Comparison of ENCODE assay signal across 9 cellular contexts in the genomic region with DNA sequence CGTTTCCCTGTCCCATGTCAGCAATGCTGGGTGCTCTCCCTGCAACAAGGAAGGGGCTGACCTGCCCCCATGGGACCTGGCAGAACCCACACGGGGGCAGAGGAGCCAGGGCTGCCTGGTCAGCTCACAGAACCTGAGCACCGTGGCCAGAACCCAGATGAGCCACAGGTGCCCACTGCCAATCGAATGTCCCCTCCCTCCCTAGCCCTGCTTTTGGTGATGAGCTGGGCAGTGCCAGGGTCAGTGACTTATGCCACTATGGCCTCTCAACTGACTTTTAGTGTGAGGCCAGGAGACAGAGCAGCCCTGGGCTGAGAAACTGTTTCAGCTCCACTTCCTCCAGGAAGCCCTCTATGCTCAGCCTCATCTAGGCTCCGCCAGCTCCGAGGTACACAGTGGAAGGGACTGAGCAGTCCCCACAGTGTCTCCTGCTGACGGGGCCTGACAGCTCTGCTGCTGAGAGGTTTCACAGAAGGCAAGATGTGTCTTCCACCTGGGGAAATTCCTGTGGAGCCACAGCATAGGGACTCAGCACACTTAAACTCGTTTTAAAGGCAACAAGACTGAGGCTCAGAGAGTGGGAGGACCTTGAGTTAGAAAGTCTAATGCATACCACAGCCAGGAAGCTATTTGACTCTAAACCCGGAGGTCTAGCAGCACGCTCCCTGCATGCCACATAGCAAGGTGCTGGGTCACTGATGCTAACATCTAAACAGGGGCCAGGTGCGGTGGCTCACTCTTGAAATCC. TPM values are rescaled to one million over a fixed set of nuclear protein-coding genes. Genes with fewer than 3 reads are reported as not detected.
DNase-seq lines count a peak whose midpoint lies in the region; ATAC-seq, FAIRE-seq and TF ChIP-seq lines count a peak whose summit lies in the region.
"Had no signal": no experiment of that assay in that cellular context is flagged by ENCODE, and none has a peak within 500 bp of the region (broad histone marks: within the 10 kb centered on the region; RNA-seq: fewer than 3 reads in every experiment).

No MANE protein-coding gene starts in this region.

- ATAC-seq in HG02759 (IDR thresholded peaks at IDR 0.05; ENCODE audit: unreplicated experiment): peak; percentile 31
- no peak for ATAC-seq in activated B cell treated with CpG ODN at 0.5 μM for 24 hours (ENCODE audit: low read depth)
- ATAC-seq in stimulated activated effector memory CD8-positive, alpha-beta T cell treated with anti-CD3 and anti-CD28 coated beads, Interleukin-12 subunit alpha, Interleukin-12 subunit beta, amount 100 ng/mL, for 72 hours: peak; percentile 69
- no peak for ATAC-seq in GM18505 (IDR thresholded peaks at IDR 0.05; ENCODE audit: unreplicated experiment)

- DNase-seq in activated B cell treated with CpG ODN at 0.5 μM for 24 hours (no peak), epithelial cell of prostate (ENCODE audit: low read depth, low spot score) (no peak), NCI-H2227 treated with DMSO at 0.1 percent for 48 hours (lab: John Stamatoyannopoulos, UW) (no peak), H54 (ENCODE audit: insufficient read length, low spot score) (no peak), HEK293T (ENCODE audit: extremely low spot score) (no peak)
- DNase-seq in stimulated activated effector memory CD8-positive, alpha-beta T cell treated with anti-CD3 and anti-CD28 coated beads, Interleukin-12 subunit alpha, Interleukin-12 subunit beta, amount 100 ng/mL, for 72 hours (ENCODE audit: low spot score in 2 of 2): peak; percentile 35 to 74

- intact Hi-C loops in activated B cell treated with CpG ODN at 0.5 μM for 24 hours (cut with micrococcal nuclease): loop anchor here (5.0 to 10.0 kb wide), 2 partner anchors 430 to 962 kb away; a partner anchor contains a TSS

- CTCF ChIA-PET in activated B cell treated with CpG ODN at 0.5 μM for 24 hours (lab: Charles Lee) (interaction anchor here (0.8 to 1.9 kb wide), 3 partner anchors 38 to 68 kb away, joined by 3 to 7 read pairs (median 4); no protein-coding TSS in a partner anchor), HEK293T (lab: Yijun Ruan, JAX) (no interaction called here)

- H3K36me3 Mint-ChIP-seq in activated B cell treated with CpG ODN at 0.5 μM for 24 hours (ENCODE audit: low read depth): peaks cover 10% of the 10 kb centered on the region
- peaks cover 10% of the 10 kb centered on the region for H3K36me3 Mint-ChIP-seq in stimulated activated effector memory CD8-positive, alpha-beta T cell treated with anti-CD3 and anti-CD28 coated beads, Interleukin-12 subunit alpha, Interleukin-12 subunit beta, amount 100 ng/mL, for 72 hours

- no peak overlapping the region for H3K4me3 Mint-ChIP-seq in activated B cell treated with CpG ODN at 0.5 μM for 24 hours
- H3K4me3 Mint-ChIP-seq in stimulated activated effector memory CD8-positive, alpha-beta T cell treated with anti-CD3 and anti-CD28 coated beads, Interleukin-12 subunit alpha, Interleukin-12 subunit beta, amount 100 ng/mL, for 72 hours: peak overlapping the region; percentile 62

- H3K4me1 Mint-ChIP-seq in activated B cell treated with CpG ODN at 0.5 μM for 24 hours: peaks cover 90% of the 10 kb centered on the region
- H3K4me1 Mint-ChIP-seq in stimulated activated effector memory CD8-positive, alpha-beta T cell treated with anti-CD3 and anti-CD28 coated beads, Interleukin-12 subunit alpha, Interleukin-12 subunit beta, amount 100 ng/mL, for 72 hours: peaks cover 84% of the 10 kb centered on the region

- H3K27ac Mint-ChIP-seq in activated B cell treated with CpG ODN at 0.5 μM for 24 hours: peak overlapping the region; percentile 65
- H3K27ac Mint-ChIP-seq in stimulated activated effector memory CD8-positive, alpha-beta T cell treated with anti-CD3 and anti-CD28 coated beads, Interleukin-12 subunit alpha, Interleukin-12 subunit beta, amount 100 ng/mL, for 72 hours: peak overlapping the region; percentile 86

- no peaks in the 10 kb centered on the region for H3K27me3 Mint-ChIP-seq in activated B cell treated with CpG ODN at 0.5 μM for 24 hours

- no peak for TF ChIP-seq POLR2A in H54 (IDR thresholded peaks at IDR 0.05; ENCODE audit: low read depth, low read length)
- TF ChIP-seq POLR2A in GM18505 (IDR thresholded peaks at IDR 0.05; ENCODE audit: borderline replicate concordance, extremely low read depth, insufficient read depth, insufficient read length): no peak

- no peaks in the 10 kb centered on the region for H3K9me3 Mint-ChIP-seq in activated B cell treated with CpG ODN at 0.5 μM for 24 hours
- H3K9me3 Mint-ChIP-seq in stimulated activated effector memory CD8-positive, alpha-beta T cell treated with anti-CD3 and anti-CD28 coated beads, Interleukin-12 subunit alpha, Interleukin-12 subunit beta, amount 100 ng/mL, for 72 hours: no peaks in the 10 kb centered on the region

- no peak for TF ChIP-seq CTCF in activated B cell treated with CpG ODN at 0.5 μM for 24 hours (IDR thresholded peaks at IDR 0.05)

- POLR2A ChIA-PET in activated B cell treated with CpG ODN at 0.5 μM for 24 hours (lab: Charles Lee): interaction anchor here (0.7 to 3.7 kb wide), 5 partner anchors 27 to 170 kb away, joined by 3 to 32 read pairs (median 8); a partner anchor contains a TSS
- POLR2A ChIA-PET in HEK293T (lab: Yijun Ruan, JAX): no interaction called here

- H3K27ac ChIP-seq in epithelial cell of prostate: peak overlapping the region; percentile 84

- no peak for FAIRE-seq in H54 (lab: Jason Lieb, UNC)
- FAIRE-seq: TTC549 had no signal

TF ChIP-seq in HEK293T, 16 proteins besides CTCF, POLR2A, EP300 and RAD21:
- TF ChIP-seq SP1 (IDR thresholded peaks at IDR 0.05) (no peak), HDGF (IDR thresholded peaks at IDR 0.05; ENCODE audit: borderline replicate concordance) (no peak), TARDBP (IDR thresholded peaks at IDR 0.05) (no peak)
TF ChIP-seq in HEK293T: peak in this region for 0.

RNA-seq across cellular contexts. Expression of a gene that starts 6.9 kb away (rescaled TPM):
- total RNA-seq in activated B cell treated with CpG ODN at 0.5 μM for 24 hours: 68.9 and 72.3 TPM in 2 replicates

Comparison
In these comparisons a context has a peak if more than half of its experiments do, and no peak if none do; other contexts are left out.
1. ATAC-seq: peak in HG02759 (single experiment) and stimulated activated effector memory CD8-positive, alpha-beta T cell treated with anti-CD3 and anti-CD28 coated beads, Interleukin-12 subunit alpha, Interleukin-12 subunit beta, amount 100 ng/mL, for 72 hours (single experiment); none in activated B cell treated with CpG ODN at 0.5 μM for 24 hours (single experiment) and GM18505 (single experiment).
2. DNase-seq: peak in stimulated activated effector memory CD8-positive, alpha-beta T cell treated with anti-CD3 and anti-CD28 coated beads, Interleukin-12 subunit alpha, Interleukin-12 subunit beta, amount 100 ng/mL, for 72 hours (2 of 2); none in activated B cell treated with CpG ODN at 0.5 μM for 24 hours (single experiment), epithelial cell of prostate (single experiment), NCI-H2227 treated with DMSO at 0.1 percent for 48 hours (single experiment), H54 (single experiment) and HEK293T (single experiment).